17 cellular contexts compared by ENCODE assay signal in genomic region chr7:45007106-45007505, GRCh38. TPM values are rescaled to one million over a fixed set of nuclear protein-coding genes. Genes with fewer than 3 reads are reported as not detected.
A peak's percentile ranks its signal among the peaks of the same experiment; 100 is the strongest.
DNase-seq lines count a peak whose midpoint lies in the region; ATAC-seq, FAIRE-seq and TF ChIP-seq lines count a peak whose summit lies in the region.
"Had no signal": no experiment of that assay in that cellular context is flagged by ENCODE, and none has a peak within 500 bp of the region (broad histone marks: within the 10 kb centered on the region; RNA-seq: fewer than 3 reads in every experiment).

No MANE protein-coding gene starts in this region.

- H3K4me1 Mint-ChIP-seq in activated naive CD8-positive, alpha-beta T cell (ENCODE audit: low read depth), result peaks cover 56% of the 10 kb centered on the region
- H3K4me1 Mint-ChIP-seq in memory B cell, result peaks cover 27% of the 10 kb centered on the region

- no peaks in the 10 kb centered on the region for H3K27me3 Mint-ChIP-seq in activated naive CD8-positive, alpha-beta T cell
- no peaks in the 10 kb centered on the region for H3K27me3 Mint-ChIP-seq in memory B cell
- H3K27me3 Mint-ChIP-seq: IgD-negative memory B cell had no signal

- H3K27ac Mint-ChIP-seq in activated naive CD8-positive, alpha-beta T cell, result peak overlapping the region; percentile 46
- H3K27ac Mint-ChIP-seq in memory B cell, result peak overlapping the region; percentile 50

- TF ChIP-seq POLR2A in GM12891 (IDR thresholded peaks at IDR 0.05; ENCODE audit: low read depth, low read length), result no peak

- no peaks in the 10 kb centered on the region for H3K9me3 Mint-ChIP-seq in activated naive CD8-positive, alpha-beta T cell (ENCODE audit: low read depth)
- no peaks in the 10 kb centered on the region for H3K9me3 Mint-ChIP-seq in memory B cell
- H3K9me3 Mint-ChIP-seq: IgD-negative memory B cell had no signal

- peak; percentile 66 for FAIRE-seq in GM12891 (lab: Jason Lieb, UNC)

- H3K36me3 Mint-ChIP-seq in activated naive CD8-positive, alpha-beta T cell, result peaks cover 9% of the 10 kb centered on the region
- peaks cover 6% of the 10 kb centered on the region for H3K36me3 Mint-ChIP-seq in memory B cell

- ATAC-seq in memory B cell (ENCODE audit: low read depth) (no peak), GM21528 (IDR thresholded peaks at IDR 0.05; ENCODE audit: low FRiP score, unreplicated experiment) (no peak)

- H3K4me3 Mint-ChIP-seq in activated naive CD8-positive, alpha-beta T cell, result no peak overlapping the region
- H3K4me3 Mint-ChIP-seq in memory B cell, result no peak overlapping the region

- DNase-seq in Ammon's horn (ENCODE audit: low spot score), result peak; percentile 69
- DNase-seq in GM12891 (ENCODE audit: insufficient read length, low spot score), result no peak
- no peak for DNase-seq in memory B cell (ENCODE audit: low spot score in 2 of 2)
- no peak for DNase-seq in NCI-H1930 (lab: John Stamatoyannopoulos, UW)
- DNase-seq in epidermal melanocyte (ENCODE audit: insufficient read length, low spot score), result no peak
- DNase-seq in NCI-H1092 treated with DMSO at 0.1 percent for 48 hours (lab: John Stamatoyannopoulos, UW), result no peak
- DNase-seq: activated CD8-positive, alpha-beta memory T cell treated with anti-CD3 and anti-CD28 coated beads, Interleukin-2, amount 50 U/mL, for 4 hours; dermis blood vessel endothelial cell; DMS79 treated with DMSO at 0.1 percent for 48 hours; mesenchymal stem cell; NCI-H1417 treated with DMSO at 0.1 percent for 48 hours; NCI-H510A; spleen; trophoblast cell had no signal

TF ChIP-seq in GM12891, 5 proteins besides CTCF, POLR2A, EP300 and RAD21:
- TF ChIP-seq POLR2AphosphoS5 (IDR thresholded peaks at IDR 0.05; ENCODE audit: low read depth, low read length) (no peak), POU2F2 (IDR thresholded peaks at IDR 0.05; ENCODE audit: low read depth, low read length) (no peak), SPI1 (IDR thresholded peaks at IDR 0.05; ENCODE audit: low read depth, low read length) (no peak), TAF1 (IDR thresholded peaks at IDR 0.05; ENCODE audit: low read depth, low read length) (no peak), PAX5 (IDR thresholded peaks at IDR 0.05; ENCODE audit: insufficient read depth, low read length, severe bottlenecking) (no peak)

RNA-seq across cellular contexts. Expression of gene CCM2, which starts 7.1 kb away (rescaled TPM):
- 64.9 TPM for polyA plus RNA-seq in GM12891 (2012; ENCODE audit: low read depth, missing spikeins)

RNA-seq across cellular contexts. Expression of gene MYO1G, which starts 28.3 kb away (rescaled TPM):
- polyA plus RNA-seq in GM12891 (2012; ENCODE audit: low read depth, missing spikeins), result 203 TPM
